In the genomic region with DNA sequence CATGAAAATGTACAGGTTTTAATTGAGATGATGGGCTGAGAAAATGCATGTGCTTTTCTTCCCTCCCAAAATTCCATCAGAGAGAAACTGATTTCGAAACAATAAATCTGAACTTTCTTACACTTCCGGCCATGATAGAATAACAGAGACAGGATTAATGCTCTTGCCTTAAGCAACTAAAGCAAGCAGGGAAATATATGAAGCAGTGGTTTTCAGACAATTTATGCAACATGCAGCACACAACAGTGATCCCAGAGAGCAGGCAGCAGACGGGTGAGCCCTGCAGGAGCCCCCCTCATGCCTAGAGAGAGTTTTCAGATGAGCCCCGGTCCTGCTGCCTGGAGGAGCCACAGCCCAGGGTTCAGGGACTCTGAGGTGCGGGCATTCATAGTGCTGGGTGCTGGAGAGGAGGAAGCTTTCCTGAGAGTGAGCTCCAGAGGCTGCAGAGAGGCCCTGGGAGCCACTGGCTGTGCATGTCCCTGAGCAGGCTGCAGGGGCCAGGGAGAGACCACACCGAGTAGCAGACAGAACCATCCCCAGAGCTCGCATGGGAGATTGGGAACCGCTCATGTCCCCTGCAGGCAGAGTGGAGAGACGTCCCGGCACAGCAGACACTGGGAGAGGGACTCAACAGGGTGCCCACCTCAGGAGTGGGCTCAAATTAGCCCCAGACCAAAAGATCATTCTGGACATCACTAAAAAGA, we compare ENCODE assay signal across 2 cellular contexts.
TF ChIP-seq lines count a peak whose summit lies in the region.

No MANE protein-coding gene starts in this region.

TF ChIP-seq in GM23338, 12 proteins besides CTCF, POLR2A, EP300 and RAD21 (continued from another document):
- no peak for TF ChIP-seq REST (IDR thresholded peaks at IDR 0.05; ENCODE audit: unreplicated experiment)
- TF ChIP-seq NANOG (IDR thresholded peaks at IDR 0.05; ENCODE audit: borderline replicate concordance) = no peak

TF ChIP-seq in HCT116, 20 proteins besides CTCF, POLR2A, EP300 and RAD21 (continued from another document):
- TF ChIP-seq YY1 (IDR thresholded peaks at IDR 0.05; ENCODE audit: extremely low read depth, insufficient replicate concordance, low read depth, low read length) (no peak), ELF1 (IDR thresholded peaks at IDR 0.05; ENCODE audit: borderline replicate concordance, low read depth) (no peak), EZH2 (IDR thresholded peaks at IDR 0.05) (no peak), SP1 (IDR thresholded peaks at IDR 0.05; ENCODE audit: low read depth) (no peak), POLR2AphosphoS5 (IDR thresholded peaks at IDR 0.05; ENCODE audit: low read depth, low read length) (no peak), ZFX (IDR thresholded peaks at IDR 0.05) (no peak), SRF (IDR thresholded peaks at IDR 0.05; ENCODE audit: low read depth) (no peak), SIN3A (IDR thresholded peaks at IDR 0.05; ENCODE audit: low read depth) (no peak), REST (IDR thresholded peaks at IDR 0.05; ENCODE audit: low read depth) (no peak), FOSL1 (IDR thresholded peaks at IDR 0.05; ENCODE audit: low read depth) (no peak), EGR1 (IDR thresholded peaks at IDR 0.05; ENCODE audit: low read depth) (no peak), ZNF274 (IDR thresholded peaks at IDR 0.05; ENCODE audit: low read depth, low read length) (no peak), CEBPB (IDR thresholded peaks at IDR 0.05; ENCODE audit: low read depth) (no peak)
- TF ChIP-seq, protein P1, sequence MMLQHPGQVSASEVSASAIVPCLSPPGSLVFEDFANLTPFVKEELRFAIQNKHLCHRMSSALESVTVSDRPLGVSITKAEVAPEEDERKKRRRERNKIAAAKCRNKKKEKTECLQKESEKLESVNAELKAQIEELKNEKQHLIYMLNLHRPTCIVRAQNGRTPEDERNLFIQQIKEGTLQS (IDR thresholded peaks at IDR 0.05) = no peak
